In the genomic region with DNA sequence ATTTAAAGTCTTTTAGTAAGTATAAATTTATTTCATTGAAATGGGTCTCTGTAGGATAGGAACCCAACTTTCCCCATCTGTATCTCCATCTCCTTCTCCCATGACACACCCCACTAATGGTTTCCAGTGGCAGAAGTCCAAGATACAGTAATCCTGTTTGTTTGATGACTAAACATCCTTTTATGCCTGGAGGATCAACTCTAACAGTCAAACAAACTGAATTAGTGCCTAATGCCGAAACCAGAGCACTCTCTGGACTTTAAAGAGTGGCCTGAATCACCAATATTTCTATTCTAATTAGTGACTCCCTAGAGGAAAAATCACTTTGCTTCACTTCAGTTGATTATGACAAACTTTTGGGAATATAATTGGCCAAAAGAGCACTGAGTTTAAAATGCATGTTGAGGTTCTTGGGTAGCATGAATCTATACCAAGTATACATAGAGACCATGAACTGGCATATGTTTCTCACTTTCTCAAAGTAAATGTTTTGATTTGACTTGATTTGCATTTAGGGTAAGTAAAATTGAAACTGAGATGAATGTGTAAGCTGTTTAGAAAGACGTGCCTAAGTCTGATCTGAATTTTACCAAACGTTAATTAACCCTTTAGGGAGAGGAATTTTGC, we compare ENCODE assay signal across 11 cellular contexts.
DNase-seq lines count a peak whose midpoint lies in the region; TF ChIP-seq lines count a peak whose summit lies in the region.
"Had no signal": no experiment of that assay in that cellular context is flagged by ENCODE, and none has a peak within 500 bp of the region (broad histone marks: within the 10 kb centered on the region; RNA-seq: fewer than 3 reads in every experiment).

No MANE protein-coding gene starts in this region.

- H3K4me1 ChIP-seq in osteoblast (ENCODE audit: insufficient read depth, low read length) (no peaks in the 10 kb centered on the region), HAP-1 (no peaks in the 10 kb centered on the region), esophagus squamous epithelium (peaks cover 0 to 7% (median 0%) of the 10 kb centered on the region in 3 donors)

- H3K79me2 ChIP-seq in osteoblast (ENCODE audit: insufficient read depth, low read length) = no peaks in the 10 kb centered on the region

- DNase-seq in EL = peak; percentile 91
- DNase-seq in NCI-H2029 treated with DMSO at 0.1 percent for 48 hours (lab: John Stamatoyannopoulos, UW) = peak; percentile 40
- DNase-seq in astrocyte of the spinal cord (ENCODE audit: low read depth, low spot score) = peak; percentile 90
- peak; percentile 85 for DNase-seq in osteoblast (ENCODE audit: insufficient read length, low spot score, missing footprints)
- no peak for DNase-seq in HAP-1 (ENCODE audit: low spot score in 2 of 2)
- DNase-seq in lower leg skin (ENCODE audit: low spot score in 2 of 2) = no peak
- no peak for DNase-seq in effector CD4-positive, alpha-beta T cell
- no peak for DNase-seq in esophagus squamous epithelium (lab: John Stamatoyannopoulos, UW)
- DNase-seq: activated CD4-positive, alpha-beta T cell treated with anti-CD3 and anti-CD28 coated beads, Interleukin-2, amount 50 U/mL, for 1 hour; hypothalamus; occipital lobe had no signal

- TF ChIP-seq CTCF in astrocyte of the spinal cord (IDR thresholded peaks at IDR 0.05; ENCODE audit: low read depth, low read length) (no peak), osteoblast (IDR thresholded peaks at IDR 0.05; ENCODE audit: extremely low read depth, low read depth, low read length) (no peak), lower leg skin (IDR thresholded peaks at IDR 0.05) (no peak), esophagus squamous epithelium (IDR thresholded peaks at IDR 0.05) (no peak)

- H3K4me3 ChIP-seq in astrocyte of the spinal cord (ENCODE audit: low read depth, low read length) (no peak overlapping the region), osteoblast (ENCODE audit: insufficient read depth, low read length) (no peak overlapping the region), HAP-1 (no peak overlapping the region), lower leg skin (ENCODE audit: low read depth, poor library complexity, severe bottlenecking) (no peak overlapping the region), esophagus squamous epithelium (no peak overlapping the region)

- no peak overlapping the region for H3K4me2 ChIP-seq in osteoblast (ENCODE audit: insufficient read depth, low read length)

- H4K20me1 ChIP-seq in osteoblast (ENCODE audit: insufficient read depth, low read length) = no peaks in the 10 kb centered on the region

- H3K36me3 ChIP-seq in osteoblast (ENCODE audit: insufficient read depth, low read length) = no peaks in the 10 kb centered on the region
- no peaks in the 10 kb centered on the region for H3K36me3 ChIP-seq in HAP-1 (replicated peaks)
- no peaks in the 10 kb centered on the region for H3K36me3 ChIP-seq in esophagus squamous epithelium

- H3K27me3 ChIP-seq in osteoblast (ENCODE audit: insufficient read depth, low read length) (no peaks in the 10 kb centered on the region), HAP-1 (ENCODE audit: low read depth) (no peaks in the 10 kb centered on the region), esophagus squamous epithelium (no peaks in the 10 kb centered on the region)

- H2AFZ ChIP-seq in osteoblast (ENCODE audit: low read length) = no peak overlapping the region

- no peak for TF ChIP-seq POLR2A in lower leg skin (IDR thresholded peaks at IDR 0.05)
- no peak for TF ChIP-seq POLR2A in esophagus squamous epithelium (IDR thresholded peaks at IDR 0.05)

- in situ Hi-C loops in astrocyte of the spinal cord (cut with HindIII; ENCODE audit: low sequenced_read_pairs) (no loop called here), HAP-1 (cut with MboI; ENCODE audit: low sequenced_read_pairs) (no loop called here)

- intact Hi-C loops in lower leg skin (cut with DNase I; ENCODE audit: low total_unique reads) = no loop called here
- intact Hi-C loops in esophagus squamous epithelium (cut with DNase I) = no loop called here

- H3K27ac ChIP-seq in osteoblast (ENCODE audit: low read depth, low read length) (no peak overlapping the region), esophagus squamous epithelium (no peak overlapping the region)

- H3K9me3 ChIP-seq in osteoblast (ENCODE audit: low read depth, low read length) (no peaks in the 10 kb centered on the region), HAP-1 (no peaks in the 10 kb centered on the region), esophagus squamous epithelium (no peaks in the 10 kb centered on the region)

- WGBS in lower leg skin, 2 donors = 15 to 22% methylated on average over 3 of the region's 3 CpGs
- 21 to 22% methylated on average over 3 of the region's 3 CpGs for WGBS in esophagus squamous epithelium, 2 donors

Comparison
In these comparisons a context has a peak if more than half of its experiments do, and no peak if none do; other contexts are left out.
1. DNase-seq: peak in EL (single experiment), NCI-H2029 treated with DMSO at 0.1 percent for 48 hours (single experiment), astrocyte of the spinal cord (single experiment) and osteoblast (single experiment); none in HAP-1 (0 of 2), lower leg skin (0 of 2), effector CD4-positive, alpha-beta T cell (single experiment) and esophagus squamous epithelium (single experiment).